ENCODE assay signal across 25 cellular contexts in genomic region chr6:140285471-140285870, GRCh38.
DNase-seq lines count a peak whose midpoint lies in the region; ATAC-seq, FAIRE-seq and TF ChIP-seq lines count a peak whose summit lies in the region.
"Had no signal": no experiment of that assay in that cellular context is flagged by ENCODE, and none has a peak within 500 bp of the region (broad histone marks: within the 10 kb centered on the region; RNA-seq: fewer than 3 reads in every experiment).

No MANE protein-coding gene starts in this region.

- no peaks in the 10 kb centered on the region for H3K79me2 ChIP-seq in keratinocyte (ENCODE audit: control insufficient read depth, insufficient read depth, low read length)
- H3K79me2 ChIP-seq in osteoblast (ENCODE audit: insufficient read depth, low read length): no peaks in the 10 kb centered on the region

- POLR2A ChIA-PET in A673 (lab: Charles Lee; ENCODE audit: low non-redundant PET) (interaction anchor here (1.2 kb wide), 1 partner anchor 916 kb away, joined by 4 read pairs; no protein-coding TSS in a partner anchor), Panc1 (lab: Charles Lee) (interaction anchor here (0.5 kb wide), 1 partner anchor 391 kb away, joined by 3 read pairs; no protein-coding TSS in a partner anchor)

- H3K4me1 ChIP-seq in A673 (ENCODE audit: insufficient read depth, low read length, poor library complexity, severe bottlenecking) (peaks cover 36% of the 10 kb centered on the region), Panc1 (ENCODE audit: control insufficient read depth, insufficient read depth, low read length) (no peaks in the 10 kb centered on the region), keratinocyte (ENCODE audit: control insufficient read depth, extremely low read depth, insufficient read depth, low read length) (peaks cover 4% of the 10 kb centered on the region), osteoblast (ENCODE audit: insufficient read depth, low read length) (no peaks in the 10 kb centered on the region), pancreas (peaks cover 0 to 7% (median 5%) of the 10 kb centered on the region in 3 donors)
- H3K4me1 ChIP-seq: thyroid gland had no signal

- intact Hi-C loops in A673 (cut with micrococcal nuclease; ENCODE audit: unreplicated experiment): loop anchor here (5.0 kb wide), 2 partner anchors 413 to 637 kb away; no protein-coding TSS in a partner anchor
- intact Hi-C loops in Panc1 (cut with micrococcal nuclease; ENCODE audit: unreplicated experiment): no loop called here
- intact Hi-C loops in pancreas (cut with DNase I): no loop called here

- peak; percentile 17 for FAIRE-seq in keratinocyte (lab: Jason Lieb, UNC)
- no peak for FAIRE-seq in pancreas (lab: Jason Lieb, UNC)

- H3K27me3 ChIP-seq in A673 (replicated peaks; ENCODE audit: insufficient read depth, low read depth, low read length, poor library complexity) (no peaks in the 10 kb centered on the region), Panc1 (ENCODE audit: control insufficient read depth, insufficient read depth, low read length) (no peaks in the 10 kb centered on the region), keratinocyte (ENCODE audit: control insufficient read depth, extremely low read depth, insufficient read depth, low read length) (no peaks in the 10 kb centered on the region), osteoblast (ENCODE audit: insufficient read depth, low read length) (no peaks in the 10 kb centered on the region), pancreas (no peaks in the 10 kb centered on the region)
- H3K27me3 ChIP-seq: thyroid gland had no signal

- no peak for TF ChIP-seq CTCF in A673 (conservative IDR thresholded peaks at IDR 0.05; ENCODE audit: low read depth, low read length)
- no peak for TF ChIP-seq CTCF in Panc1 (IDR thresholded peaks at IDR 0.05)
- no peak for TF ChIP-seq CTCF in keratinocyte (optimal IDR thresholded peaks at IDR 0.05 in 1 of 3, IDR thresholded peaks at IDR 0.05 in 1 of 3, conservative IDR thresholded peaks at IDR 0.05 in 1 of 3; ENCODE audit: extremely low read depth in 1 of 3, insufficient read depth in 2 of 3, low read length in 3 of 3)
- no peak for TF ChIP-seq CTCF in osteoblast (IDR thresholded peaks at IDR 0.05; ENCODE audit: extremely low read depth, low read depth, low read length)
- no peak for TF ChIP-seq CTCF in pancreas (IDR thresholded peaks at IDR 0.05)

- H3K9ac ChIP-seq in keratinocyte (ENCODE audit: control insufficient read depth, extremely low read depth, insufficient read depth, low read length): no peak overlapping the region

- H3K27ac ChIP-seq in A673 (ENCODE audit: low read depth, low read length, poor library complexity, severe bottlenecking) (peak overlapping the region; percentile 91), Panc1 (ENCODE audit: low read length) (peak overlapping the region; percentile 26; the same call in 1 of the 2 replicates), keratinocyte (ENCODE audit: control insufficient read depth, insufficient read depth, low read length) (no peak overlapping the region), osteoblast (ENCODE audit: low read depth, low read length) (no peak overlapping the region), pancreas (no peak overlapping the region)
- H3K27ac ChIP-seq: thyroid gland had no signal

- dilution Hi-C loops in keratinocyte (cut with MboI; ENCODE audit: extremely low pct_ligation_motif_present, low sequenced_read_pairs): no loop called here

- TSS peak; percentile 92 for BruUV-seq in A673 (replicated peaks; lab: Mats Ljungman, UMichigan)
- BruUV-seq in Panc1 (replicated peaks; lab: Mats Ljungman, UMichigan): no TSS peak

- no peak for ATAC-seq in Panc1
- no peak for ATAC-seq in pancreas
- ATAC-seq: activated CD8-positive, alpha-beta T cell treated with anti-CD3 and anti-CD28 coated beads, Interleukin-2, amount 10 ng/mL, durations not matched to agents 7 days and 5 days; left lobe of liver; natural killer cell; right cardiac atrium had no signal

- DNase-seq in A673 (ENCODE audit: low spot score) (peak; percentile 63), Panc1 (ENCODE audit: low read depth, low spot score) (no peak), keratinocyte (ENCODE audit: low read depth, low spot score) (no peak), osteoblast (ENCODE audit: insufficient read length, low spot score, missing footprints) (no peak), epidermal melanocyte (ENCODE audit: insufficient read length, low spot score) (no peak), pancreas (no peak), SW 1271 (lab: John Stamatoyannopoulos, UW) (no peak), T-helper 9 cell (no peak)
- DNase-seq: activated CD8-positive, alpha-beta T cell treated with anti-CD3 and anti-CD28 coated beads, Interleukin-2, amount 10 ng/mL, durations not matched to agents 7 days and 5 days; activated naive CD4-positive, alpha-beta T cell treated with anti-CD3 and anti-CD28 coated beads for 36 hours; CD4-positive, alpha-beta T cell; central memory CD4-positive, alpha-beta T cell; DMS79 treated with DMSO at 0.1 percent for 48 hours; endodermal cell; GDM1; hypothalamus; midbrain; natural killer cell; NCI-H1048; NCI-H1694; right cardiac atrium; RPMI8226; stimulated activated CD4-positive, alpha-beta T cell treated with anti-CD3 and anti-CD28 coated beads, Interleukin-4, amount 100 ng/mL, for 24 hours; thyroid gland had no signal

- H3K4me3 ChIP-seq in A673 (ENCODE audit: low read depth, low read length, poor library complexity, severe bottlenecking): no peak overlapping the region
- H3K4me3 ChIP-seq in Panc1 (ENCODE audit: low read depth in 2 of 2, low read length in 2 of 2): no peak overlapping the region
- H3K4me3 ChIP-seq in keratinocyte (ENCODE audit: control insufficient read depth in 2 of 3, extremely low read depth in 1 of 3, insufficient read depth in 2 of 3, low read depth in 1 of 3, low read length in 3 of 3): no peak overlapping the region
- no peak overlapping the region for H3K4me3 ChIP-seq in osteoblast (ENCODE audit: insufficient read depth, low read length)
- H3K4me3 ChIP-seq in pancreas: no peak overlapping the region
- H3K4me3 ChIP-seq: thyroid gland had no signal

- CTCF ChIA-PET in A673 (lab: Charles Lee): interaction anchor here (0.5 to 0.6 kb wide), 2 partner anchors 761 to 916 kb away, joined by 3 read pairs; no protein-coding TSS in a partner anchor
- CTCF ChIA-PET in Panc1 (lab: Charles Lee): no interaction called here

- no peaks in the 10 kb centered on the region for H3K9me1 ChIP-seq in keratinocyte (ENCODE audit: control insufficient read depth, extremely low read depth, insufficient read depth, low read length)

- no peak overlapping the region for H2AFZ ChIP-seq in keratinocyte (ENCODE audit: control insufficient read depth, low read length)
- peak overlapping the region; percentile 57 for H2AFZ ChIP-seq in osteoblast (ENCODE audit: low read length)

- H4K20me1 ChIP-seq in keratinocyte (ENCODE audit: control insufficient read depth, extremely low read depth, insufficient read depth, low read length): no peaks in the 10 kb centered on the region
- no peaks in the 10 kb centered on the region for H4K20me1 ChIP-seq in osteoblast (ENCODE audit: insufficient read depth, low read length)

- H3K9me3 ChIP-seq in A673 (ENCODE audit: low read depth, low read length, poor library complexity, severe bottlenecking): no peaks in the 10 kb centered on the region
- H3K9me3 ChIP-seq in Panc1 (ENCODE audit: control insufficient read depth, insufficient read depth, low read depth, low read length): no peaks in the 10 kb centered on the region
- H3K9me3 ChIP-seq in keratinocyte (ENCODE audit: control insufficient read depth, low read depth, low read length): no peaks in the 10 kb centered on the region
- no peaks in the 10 kb centered on the region for H3K9me3 ChIP-seq in osteoblast (ENCODE audit: low read depth, low read length)
- peaks cover 0 to 5% (median 0%) of the 10 kb centered on the region in 4 donors for H3K9me3 ChIP-seq in pancreas
- H3K9me3 ChIP-seq: thyroid gland had no signal

- H3K36me3 ChIP-seq in A673 (ENCODE audit: insufficient read depth, low read length, poor library complexity, severe bottlenecking) (no peaks in the 10 kb centered on the region), Panc1 (ENCODE audit: control insufficient read depth, insufficient read depth, low read length) (no peaks in the 10 kb centered on the region), keratinocyte (ENCODE audit: control insufficient read depth in 2 of 2, extremely low read depth in 1 of 2, insufficient read depth in 2 of 2, low read length in 2 of 2) (no peaks in the 10 kb centered on the region), osteoblast (ENCODE audit: insufficient read depth, low read length) (no peaks in the 10 kb centered on the region), pancreas (no peaks in the 10 kb centered on the region)
- H3K36me3 ChIP-seq: thyroid gland had no signal

- WGBS in pancreas, 2 donors: 72 to 73% methylated on average over 2 of the region's 2 CpGs

- H3K4me2 ChIP-seq in keratinocyte (ENCODE audit: control insufficient read depth, extremely low read depth, insufficient read depth, low read depth, low read length) (no peak overlapping the region), osteoblast (ENCODE audit: insufficient read depth, low read length) (no peak overlapping the region)

- in situ Hi-C loops in Panc1 (cut with HindIII; ENCODE audit: low pct_unique_long_range_greater_than_20kb, low sequenced_read_pairs): no loop called here

Comparison
In these comparisons a context has a peak if more than half of its experiments do, and no peak if none do; other contexts are left out.
1. H3K27ac ChIP-seq: peak in A673 (single experiment) and Panc1 (single experiment); none in keratinocyte (single experiment), osteoblast (single experiment) and pancreas (0 of 4).